In genomic region chr11:64849600-64850356, GRCh38 we compare ENCODE assay signal across 13 cellular contexts. TPM values are rescaled to one million over a fixed set of nuclear protein-coding genes. Genes with fewer than 3 reads are reported as not detected.
DNase-seq lines count a peak whose midpoint lies in the region; ATAC-seq and TF ChIP-seq lines count a peak whose summit lies in the region.
"Had no signal": no experiment of that assay in that cellular context is flagged by ENCODE, and none has a peak within 500 bp of the region (broad histone marks: within the 10 kb centered on the region; RNA-seq: fewer than 3 reads in every experiment).

No MANE protein-coding gene starts in this region.

- TF ChIP-seq CTCF in type B pancreatic cell (conservative IDR thresholded peaks at IDR 0.05), result no peak

- H3K4me1 Mint-ChIP-seq in activated naive CD4-positive, alpha-beta T cell treated with anti-CD3 and anti-CD28 coated beads for 36 hours (ENCODE audit: low read depth), result peaks cover 76% of the 10 kb centered on the region
- H3K4me1 Mint-ChIP-seq in activated CD4-positive, alpha-beta memory T cell treated with anti-CD3 and anti-CD28 coated beads for 36 hours (ENCODE audit: low read depth), result peaks cover 71% of the 10 kb centered on the region
- peaks cover 8% of the 10 kb centered on the region for H3K4me1 Mint-ChIP-seq in type B pancreatic cell (ENCODE audit: unreplicated experiment)

- H3K4me3 Mint-ChIP-seq in activated naive CD4-positive, alpha-beta T cell treated with anti-CD3 and anti-CD28 coated beads for 36 hours, result no peak overlapping the region
- no peak overlapping the region for H3K4me3 Mint-ChIP-seq in activated CD4-positive, alpha-beta memory T cell treated with anti-CD3 and anti-CD28 coated beads for 36 hours
- no peak overlapping the region for H3K4me3 Mint-ChIP-seq in type B pancreatic cell

- H3K27ac Mint-ChIP-seq in activated naive CD4-positive, alpha-beta T cell treated with anti-CD3 and anti-CD28 coated beads for 36 hours, result peak overlapping the region; percentile 50
- peak overlapping the region; percentile 67 for H3K27ac Mint-ChIP-seq in activated CD4-positive, alpha-beta memory T cell treated with anti-CD3 and anti-CD28 coated beads for 36 hours
- H3K27ac Mint-ChIP-seq in type B pancreatic cell, result peak overlapping the region; percentile 59

- intact Hi-C loops in activated naive CD4-positive, alpha-beta T cell treated with anti-CD3 and anti-CD28 coated beads for 36 hours (cut with micrococcal nuclease), result no loop called here
- intact Hi-C loops in activated CD4-positive, alpha-beta memory T cell treated with anti-CD3 and anti-CD28 coated beads for 36 hours (cut with micrococcal nuclease), result loop anchor here (2.0 to 5.0 kb wide), 3 partner anchors 15 to 483 kb away; partner anchors contain the start of genes DPF2 and SNX15

- no peaks in the 10 kb centered on the region for H3K9me3 Mint-ChIP-seq in activated naive CD4-positive, alpha-beta T cell treated with anti-CD3 and anti-CD28 coated beads for 36 hours
- H3K9me3 Mint-ChIP-seq in activated CD4-positive, alpha-beta memory T cell treated with anti-CD3 and anti-CD28 coated beads for 36 hours, result no peaks in the 10 kb centered on the region
- H3K9me3 Mint-ChIP-seq in type B pancreatic cell, result no peaks in the 10 kb centered on the region

- ATAC-seq in left lobe of liver (peak; percentile 53), HG02870 (IDR thresholded peaks at IDR 0.05; ENCODE audit: unreplicated experiment) (no peak)

- POLR2A ChIA-PET in activated CD4-positive, alpha-beta memory T cell treated with anti-CD3 and anti-CD28 coated beads for 36 hours (lab: Charles Lee), result interaction anchor here (0.9 to 8.2 kb wide), 6 partner anchors 9 to 285 kb away, joined by 3 to 67 read pairs (median 16); partner anchors contain the start of genes EHD1 and SYVN1

- CTCF ChIA-PET in activated naive CD4-positive, alpha-beta T cell treated with anti-CD3 and anti-CD28 coated beads for 36 hours (lab: Charles Lee), result interaction anchor here (0.9 to 32.9 kb wide), 3 partner anchors 13 to 149 kb away, joined by 3 to 992 read pairs (median 288); partner anchors contain the start of gene EHD1
- CTCF ChIA-PET in activated CD4-positive, alpha-beta memory T cell treated with anti-CD3 and anti-CD28 coated beads for 36 hours (lab: Charles Lee), result interaction anchor here (0.7 to 29.1 kb wide), 6 partner anchors 10 to 261 kb away, joined by 3 to 1198 read pairs (median 30); partner anchors contain the start of genes ARL2 and EHD1

- H3K36me3 Mint-ChIP-seq in activated naive CD4-positive, alpha-beta T cell treated with anti-CD3 and anti-CD28 coated beads for 36 hours (ENCODE audit: low read depth), result peaks cover 18% of the 10 kb centered on the region
- H3K36me3 Mint-ChIP-seq in activated CD4-positive, alpha-beta memory T cell treated with anti-CD3 and anti-CD28 coated beads for 36 hours, result peaks cover 17% of the 10 kb centered on the region
- H3K36me3 Mint-ChIP-seq in type B pancreatic cell, result no peaks in the 10 kb centered on the region

- H3K27me3 Mint-ChIP-seq in activated naive CD4-positive, alpha-beta T cell treated with anti-CD3 and anti-CD28 coated beads for 36 hours (ENCODE audit: low read depth), result no peaks in the 10 kb centered on the region
- no peaks in the 10 kb centered on the region for H3K27me3 Mint-ChIP-seq in activated CD4-positive, alpha-beta memory T cell treated with anti-CD3 and anti-CD28 coated beads for 36 hours
- peaks cover 3% of the 10 kb centered on the region for H3K27me3 Mint-ChIP-seq in type B pancreatic cell

- DNase-seq in activated naive CD4-positive, alpha-beta T cell treated with anti-CD3 and anti-CD28 coated beads for 36 hours, result no peak
- DNase-seq in activated naive CD4-positive, alpha-beta T cell treated with Interleukin-2 at 50 U/mL for 16 hours, result no peak
- no peak for DNase-seq in activated CD4-positive, alpha-beta memory T cell treated with anti-CD3 and anti-CD28 coated beads for 36 hours
- DNase-seq in left lobe of liver (ENCODE audit: low spot score) (no peak), type B pancreatic cell (ENCODE audit: extremely low spot score, unreplicated experiment) (no peak), activated gamma-delta T cell (lab: John Stamatoyannopoulos, UW) (no peak), hippocampal formation (lab: John Stamatoyannopoulos, UW) (no peak)
- DNase-seq: activated CD4-positive, alpha-beta T cell treated with anti-CD3 and anti-CD28 coated beads, Interleukin-2, amount 50 U/mL, for 1 hour; colonic mucosa; KBM-7; kidney glomerular epithelial cell; testis had no signal

RNA-seq across cellular contexts. Expression of gene CDC42BPG, which starts 5.3 kb away (rescaled TPM):
- total RNA-seq in activated naive CD4-positive, alpha-beta T cell treated with anti-CD3 and anti-CD28 coated beads for 36 hours, result under 1 TPM; 0.32 to 0.41 TPM
- total RNA-seq in activated CD4-positive, alpha-beta memory T cell treated with anti-CD3 and anti-CD28 coated beads for 36 hours, result under 1 TPM; 0.39 to 0.69 TPM
- 1.2 TPM for total RNA-seq in left lobe of liver
- 20.1 and 47.7 TPM in 2 replicates for total RNA-seq in type B pancreatic cell (ENCODE audit: low replicate concordance)

RNA-seq across cellular contexts. Expression of gene EHD1, which starts 28.6 kb away (rescaled TPM):
- 100 to 1,000 TPM; 124 to 132 TPM for total RNA-seq in activated naive CD4-positive, alpha-beta T cell treated with anti-CD3 and anti-CD28 coated beads for 36 hours
- total RNA-seq in activated CD4-positive, alpha-beta memory T cell treated with anti-CD3 and anti-CD28 coated beads for 36 hours, result 100 to 1,000 TPM; 103 to 113 TPM
- 29.9 TPM for total RNA-seq in left lobe of liver
- total RNA-seq in type B pancreatic cell (ENCODE audit: low replicate concordance), result 86.6 and 121 TPM in 2 replicates

RNA-seq across cellular contexts. Expression of gene MEN1, which starts 39.4 kb away (rescaled TPM):
- 10 to 100 TPM; 23.9 TPM for total RNA-seq in activated naive CD4-positive, alpha-beta T cell treated with anti-CD3 and anti-CD28 coated beads for 36 hours
- 10 to 100 TPM; 31.3 to 32.2 TPM for total RNA-seq in activated CD4-positive, alpha-beta memory T cell treated with anti-CD3 and anti-CD28 coated beads for 36 hours
- total RNA-seq in left lobe of liver (24.0 TPM), type B pancreatic cell (ENCODE audit: low replicate concordance) (35.5 and 50.6 TPM in 2 replicates)

RNA-seq across cellular contexts. Expression of gene MAP4K2, which starts 46.8 kb away (rescaled TPM):
- 10 to 100 TPM; 69.5 to 73.9 TPM for total RNA-seq in activated naive CD4-positive, alpha-beta T cell treated with anti-CD3 and anti-CD28 coated beads for 36 hours
- total RNA-seq in activated CD4-positive, alpha-beta memory T cell treated with anti-CD3 and anti-CD28 coated beads for 36 hours, result 10 to 100 TPM; 83.3 to 85.8 TPM
- total RNA-seq in left lobe of liver (6.6 TPM), type B pancreatic cell (ENCODE audit: low replicate concordance) (8.6 and 20.2 TPM in 2 replicates)
